Comparison of ENCODE assay signal across 9 cellular contexts in genomic region chr10:84195044-84195830, GRCh38. TPM values are rescaled to one million over a fixed set of nuclear protein-coding genes. Genes with fewer than 3 reads are reported as not detected.
DNase-seq lines count a peak whose midpoint lies in the region; ATAC-seq, FAIRE-seq and TF ChIP-seq lines count a peak whose summit lies in the region.
"Had no signal": no experiment of that assay in that cellular context is flagged by ENCODE, and none has a peak within 500 bp of the region (broad histone marks: within the 10 kb centered on the region; RNA-seq: fewer than 3 reads in every experiment).

No MANE protein-coding gene starts in this region.

- no peaks in the 10 kb centered on the region for H3K9me3 ChIP-seq in H1 (ENCODE audit: insufficient read depth in 2 of 2, low read depth in 1 of 2, low read length in 1 of 2)

- H3K23me2 ChIP-seq in H1 (ENCODE audit: low read depth, low read length), result peaks cover 12% of the 10 kb centered on the region; the same call in 1 of the 2 replicates

- no peak overlapping the region for H3K4ac ChIP-seq in H1 (replicated peaks; ENCODE audit: insufficient read length, low read depth, low read length)

- H2BK12ac ChIP-seq in H1 (ENCODE audit: low read depth, low read length), result no peak overlapping the region

- H4K5ac ChIP-seq in H1 (ENCODE audit: insufficient read length, low read depth, low read length), result no peak overlapping the region

- H3K9me3 Mint-ChIP-seq in osteocyte (ENCODE audit: unreplicated experiment), result no peaks in the 10 kb centered on the region

- no peaks in the 10 kb centered on the region for H3K79me2 ChIP-seq in H1 (ENCODE audit: control insufficient read depth in 1 of 2, insufficient read depth in 2 of 2, low read length in 2 of 2)

- H3K4me3 Mint-ChIP-seq in osteocyte (ENCODE audit: unreplicated experiment), result peak overlapping the region; percentile 38

- no peak overlapping the region for H3K23ac ChIP-seq in H1 (ENCODE audit: insufficient read length)

- no peak overlapping the region for H3K56ac ChIP-seq in H1 (replicated peaks; ENCODE audit: insufficient read length, low read depth, low read length)

- H3K4me1 ChIP-seq in H1 (replicated peaks in 1 of 4; ENCODE audit: control insufficient read depth in 3 of 4, insufficient read depth in 4 of 4, low read length in 3 of 4), result peaks cover 0 to 5% (median 2%) of the 10 kb centered on the region in 4 experiments; a peak in 4 of 7 replicates

- no peaks in the 10 kb centered on the region for H3K36me3 Mint-ChIP-seq in osteocyte (ENCODE audit: unreplicated experiment)

- H2BK5ac ChIP-seq in H1 (ENCODE audit: low read depth, low read length), result no peak overlapping the region

- no peak overlapping the region for H3K9ac ChIP-seq in H1 (replicated peaks in 1 of 4; ENCODE audit: extremely low read depth in 1 of 4, low read depth in 3 of 4, low read length in 3 of 4)

- no peak overlapping the region for H3K27ac Mint-ChIP-seq in osteocyte (ENCODE audit: unreplicated experiment)

- no peak overlapping the region for H2BK20ac ChIP-seq in H1 (ENCODE audit: low read length)

- peak overlapping the region; percentile 57; the same call in 1 of the 2 replicates for H2AFZ ChIP-seq in H1 (ENCODE audit: low read length)

- H4K20me1 ChIP-seq in H1 (replicated peaks in 1 of 2; ENCODE audit: control insufficient read depth in 1 of 2, insufficient read depth in 2 of 2, low read length in 2 of 2), result peaks cover 0 to 2% of the 10 kb centered on the region in 2 experiments

- peaks cover 30% of the 10 kb centered on the region for H3K27me3 Mint-ChIP-seq in osteocyte (ENCODE audit: unreplicated experiment)

- CTCF ChIA-PET in H1 (lab: Charles Lee; ENCODE audit: partially characterized antibody), result interaction anchor here (0.6 to 8.6 kb wide), 7 partner anchors 8 to 151 kb away, joined by 3 to 64 read pairs (median 3); no protein-coding TSS in a partner anchor

- no peak overlapping the region for H3K14ac ChIP-seq in H1 (ENCODE audit: insufficient read length)

- TF ChIP-seq POLR2A in H1 (IDR thresholded peaks at IDR 0.05; ENCODE audit: control extremely low read depth in 1 of 2, low read depth in 2 of 2, low read length in 2 of 2), result no peak

- peak overlapping the region; percentile 72; the same call in 1 of the 2 replicates for H2BK15ac ChIP-seq in H1 (ENCODE audit: low read length)

- no peak for FAIRE-seq in H1 (lab: Jason Lieb, UNC)

- H3K18ac ChIP-seq in H1 (ENCODE audit: extremely low read depth, low read length), result peak overlapping the region; percentile 32; the same call in 1 of the 2 replicates

- H3K79me1 ChIP-seq in H1 (ENCODE audit: low read depth, low read length), result no peaks in the 10 kb centered on the region

- H2AK5ac ChIP-seq in H1 (ENCODE audit: low read depth, low read length), result no peak overlapping the region

- DNase-seq in GM06990 (ENCODE audit: extremely low read depth, insufficient read length), result no peak
- DNase-seq in H1 (ENCODE audit: low read depth in 1 of 2, low spot score in 2 of 2), result no peak
- DNase-seq in osteocyte (ENCODE audit: extremely low spot score, unreplicated experiment), result no peak
- DNase-seq in AML-193 (lab: John Stamatoyannopoulos, UW), result no peak
- no peak for DNase-seq in stimulated activated CD4-positive, alpha-beta T cell treated with anti-CD3 and anti-CD28 coated beads, Interleukin-1b, Interleukin-23, amount 100 ng/mL, for 48 hours
- no peak for DNase-seq in HCEC 1CT

- TF ChIP-seq RAD21 in H1 (IDR thresholded peaks at IDR 0.05 in 1 of 2, conservative IDR thresholded peaks at IDR 0.05 in 1 of 2; ENCODE audit: low read depth in 2 of 2, low read length in 2 of 2), result no peak

- peak overlapping the region; percentile 52; the same call in 1 of the 2 replicates for H3K4me3 ChIP-seq in GM06990 (replicated peaks; ENCODE audit: low read depth, low read length)
- H3K4me3 ChIP-seq in H1 (ENCODE audit: extremely low read depth in 1 of 4, insufficient read depth in 2 of 4, low read depth in 3 of 4, low read length in 4 of 4), result peak overlapping the region; percentile 55 to 66 (median 63)

- TF ChIP-seq CTCF in GM06990 (IDR thresholded peaks at IDR 0.05; ENCODE audit: insufficient read depth, low read length, poor library complexity, severe bottlenecking), result no peak
- no peak for TF ChIP-seq CTCF in H1 (IDR thresholded peaks at IDR 0.05; ENCODE audit: control extremely low read depth in 1 of 3, insufficient read depth in 1 of 3, low read depth in 1 of 3, low read length in 3 of 3)
- TF ChIP-seq CTCF in osteocyte (IDR thresholded peaks at IDR 0.05), result no peak

- H3K27me3 ChIP-seq in GM06990 (replicated peaks; ENCODE audit: control insufficient read depth, insufficient read depth, low read length) (peaks cover 16% of the 10 kb centered on the region), H1 (replicated peaks in 1 of 4; ENCODE audit: control insufficient read depth in 3 of 4, extremely low read depth in 1 of 4, insufficient read depth in 3 of 4, low read length in 3 of 4) (peaks cover 2 to 36% (median 31%) of the 10 kb centered on the region in 4 experiments)

- H4K8ac ChIP-seq in H1 (ENCODE audit: extremely low read depth, insufficient read depth, low read length), result peak overlapping the region; percentile 54; the same call in 1 of the 2 replicates

- no peak overlapping the region for H2BK120ac ChIP-seq in H1 (replicated peaks; ENCODE audit: low read depth, low read length)

- TF ChIP-seq EP300 in H1 (IDR thresholded peaks at IDR 0.05; ENCODE audit: borderline replicate concordance in 1 of 2, low read depth in 2 of 2, low read length in 2 of 2), result no peak

- POLR2A ChIA-PET in H1 (lab: Charles Lee; ENCODE audit: partially characterized antibody), result interaction anchor here (0.9 to 1.6 kb wide), 3 partner anchors 38 to 56 kb away, joined by 3 to 6 read pairs (median 4); partner anchors contain the start of gene GHITM

- H3K36me3 ChIP-seq in GM06990 (ENCODE audit: control insufficient read depth, insufficient read depth, low read length) (no peaks in the 10 kb centered on the region), H1 (ENCODE audit: control insufficient read depth in 2 of 4, insufficient read depth in 4 of 4, low read length in 3 of 4) (no peaks in the 10 kb centered on the region)

- H3K4me2 ChIP-seq in H1 (ENCODE audit: insufficient read depth in 1 of 2, low read depth in 2 of 2, low read length in 2 of 2), result peak overlapping the region; percentile 83 to 100

- peak; percentile 2 for ATAC-seq in HG03354 (IDR thresholded peaks at IDR 0.05; ENCODE audit: poor library complexity, severe bottlenecking, unreplicated experiment)
- no peak for ATAC-seq in GM19324 (IDR thresholded peaks at IDR 0.05; ENCODE audit: low FRiP score, unreplicated experiment)

- H4K91ac ChIP-seq in H1 (replicated peaks; ENCODE audit: insufficient read length, low read length), result no peak overlapping the region

- peaks cover 2% of the 10 kb centered on the region for H3K4me1 Mint-ChIP-seq in osteocyte (ENCODE audit: unreplicated experiment)

- WGBS in H1 (ENCODE audit: extremely low coverage in 1 of 2, insufficient coverage in 1 of 2, insufficient read length in 1 of 2, insufficient replicate concordance in 2 of 2, low coverage in 1 of 2, low lambda C conversion rate in 2 of 2, missing lambda C conversion rate in 1 of 2), 2 experiments, result 31% methylated on average over 42 of the region's 43 CpGs; no CpG with 5 or more reads in 1 of the 2 experiments

- no peak overlapping the region for H3K27ac ChIP-seq in H1 (ENCODE audit: low read depth, low read length)

RNA-seq across cellular contexts. Expression of gene CDHR1, which starts 0.9 kb away (rescaled TPM):
- total RNA-seq in H1 (2021; fragmentation: NEBNext Ultra II Directional; extraction: Animal tissue kit (Norgen Biotek cat#: 25700)), result 8.7 and 10.5 TPM in 2 replicates
- polyA plus RNA-seq in H1 (2011; rRNA removed), result 3.9 and 5.6 TPM in 2 replicates
- polyA plus RNA-seq in H1 (2011; cell fraction: cytosol; rRNA removed), result 5.1 TPM
- 16.0 TPM for polyA plus RNA-seq in H1 (2011; cell fraction: nucleus; rRNA removed)
- 4.8 to 6.1 TPM (median 5.7 TPM) in 4 replicates for polyA plus RNA-seq in H1 (2012, experiment 1 of 2)
- polyA plus RNA-seq in H1 (2012, experiment 2 of 2), result 2.7 TPM
- polyA plus RNA-seq in H1 (2013, experiment 1 of 2), result 10.7 TPM
- 11.5 TPM for polyA plus RNA-seq in H1 (2013, experiment 2 of 2)
- 6.1 and 6.8 TPM in 2 replicates for polyA minus RNA-seq in H1 (2011; rRNA and poly(A)+ RNA removed)
- polyA minus RNA-seq in H1 (2011; cell fraction: cytosol; rRNA and poly(A)+ RNA removed), result 8.8 TPM
- polyA minus RNA-seq in H1 (2011; cell fraction: nucleus; rRNA and poly(A)+ RNA removed), result 3.3 TPM
- 0.24 TPM in 1 of 2 replicates, not detected in the other for total RNA-seq in osteocyte
- total RNA-seq: OCI-LY7 had no signal

RNA-seq across cellular contexts. Expression of gene GPR15LG, which starts 21.6 kb away (rescaled TPM):
- total RNA-seq in H1 (2021; fragmentation: NEBNext Ultra II Directional; extraction: Animal tissue kit (Norgen Biotek cat#: 25700)), result not detected in 2 replicates
- not detected in 2 replicates for polyA plus RNA-seq in H1 (2011; rRNA removed)
- not detected for polyA plus RNA-seq in H1 (2011; cell fraction: cytosol; rRNA removed)
- polyA plus RNA-seq in H1 (2011; cell fraction: nucleus; rRNA removed), result not detected
- polyA plus RNA-seq in H1 (2012, experiment 1 of 2), result not detected in 4 replicates
- polyA plus RNA-seq in H1 (2012, experiment 2 of 2), result not detected
- not detected for polyA plus RNA-seq in H1 (2013, experiment 1 of 2)
- not detected for polyA plus RNA-seq in H1 (2013, experiment 2 of 2)
- not detected in 2 replicates for polyA minus RNA-seq in H1 (2011; rRNA and poly(A)+ RNA removed)
- polyA minus RNA-seq in H1 (2011; cell fraction: cytosol; rRNA and poly(A)+ RNA removed), result not detected
- polyA minus RNA-seq in H1 (2011; cell fraction: nucleus; rRNA and poly(A)+ RNA removed), result not detected
- not detected in 2 replicates for total RNA-seq in osteocyte
- total RNA-seq: OCI-LY7 had no signal

RNA-seq across cellular contexts. Expression of gene LRIT2, which starts 30.1 kb away (rescaled TPM):
- not detected in 2 replicates for total RNA-seq in H1 (2021; fragmentation: NEBNext Ultra II Directional; extraction: Animal tissue kit (Norgen Biotek cat#: 25700))
- not detected in 2 replicates for polyA plus RNA-seq in H1 (2011; rRNA removed)
- polyA plus RNA-seq in H1 (2011; cell fraction: cytosol; rRNA removed), result not detected
- polyA plus RNA-seq in H1 (2011; cell fraction: nucleus; rRNA removed), result not detected
- 0.07 to 0.14 TPM (median 0.09 TPM) in 4 replicates for polyA plus RNA-seq in H1 (2012, experiment 1 of 2)
- polyA plus RNA-seq in H1 (2012, experiment 2 of 2), result not detected
- polyA plus RNA-seq in H1 (2013, experiment 1 of 2), result not detected
- polyA plus RNA-seq in H1 (2013, experiment 2 of 2), result not detected
- polyA minus RNA-seq in H1 (2011; rRNA and poly(A)+ RNA removed), result not detected in 2 replicates
- polyA minus RNA-seq in H1 (2011; cell fraction: cytosol; rRNA and poly(A)+ RNA removed), result not detected
- polyA minus RNA-seq in H1 (2011; cell fraction: nucleus; rRNA and poly(A)+ RNA removed), result not detected
- total RNA-seq in osteocyte, result not detected in 2 replicates
- total RNA-seq: OCI-LY7 had no signal

RNA-seq across cellular contexts. Expression of gene LRIT1, which starts 46.1 kb away (rescaled TPM):
- not detected in 2 replicates for total RNA-seq in H1 (2021; fragmentation: NEBNext Ultra II Directional; extraction: Animal tissue kit (Norgen Biotek cat#: 25700))
- 0.03 and 0.09 TPM in 2 replicates for polyA plus RNA-seq in H1 (2011; rRNA removed)
- polyA plus RNA-seq in H1 (2011; cell fraction: cytosol; rRNA removed), result 0.08 TPM
- 0.14 TPM for polyA plus RNA-seq in H1 (2011; cell fraction: nucleus; rRNA removed)
- polyA plus RNA-seq in H1 (2012, experiment 1 of 2), result not detected in 4 replicates
- not detected for polyA plus RNA-seq in H1 (2012, experiment 2 of 2)
- polyA plus RNA-seq in H1 (2013, experiment 1 of 2), result 0.02 TPM
- not detected for polyA plus RNA-seq in H1 (2013, experiment 2 of 2)
- 0.35 and 0.68 TPM in 2 replicates for polyA minus RNA-seq in H1 (2011; rRNA and poly(A)+ RNA removed)
- not detected for polyA minus RNA-seq in H1 (2011; cell fraction: cytosol; rRNA and poly(A)+ RNA removed)
- not detected for polyA minus RNA-seq in H1 (2011; cell fraction: nucleus; rRNA and poly(A)+ RNA removed)
- not detected in 2 replicates for total RNA-seq in osteocyte
- total RNA-seq: OCI-LY7 had no signal

RNA-seq across cellular contexts. Expression of gene RGR, which starts 49.6 kb away (rescaled TPM):
- not detected in 2 replicates for total RNA-seq in H1 (2021; fragmentation: NEBNext Ultra II Directional; extraction: Animal tissue kit (Norgen Biotek cat#: 25700))
- not detected in 2 replicates for polyA plus RNA-seq in H1 (2011; rRNA removed)
- not detected for polyA plus RNA-seq in H1 (2011; cell fraction: cytosol; rRNA removed)
- not detected for polyA plus RNA-seq in H1 (2011; cell fraction: nucleus; rRNA removed)
- polyA plus RNA-seq in H1 (2012, experiment 1 of 2), result not detected in 4 replicates
- polyA plus RNA-seq in H1 (2012, experiment 2 of 2), result not detected
- polyA plus RNA-seq in H1 (2013, experiment 1 of 2), result not detected
- polyA plus RNA-seq in H1 (2013, experiment 2 of 2), result not detected
- polyA minus RNA-seq in H1 (2011; rRNA and poly(A)+ RNA removed), result not detected in 2 replicates
- polyA minus RNA-seq in H1 (2011; cell fraction: cytosol; rRNA and poly(A)+ RNA removed), result not detected
- polyA minus RNA-seq in H1 (2011; cell fraction: nucleus; rRNA and poly(A)+ RNA removed), result not detected
- not detected in 2 replicates for total RNA-seq in osteocyte
- total RNA-seq: OCI-LY7 had no signal
